Comparison of ENCODE assay signal across 16 cellular contexts in genomic region chr2:40373093-40373492, GRCh38.
"Had no signal": no experiment of that assay in that cellular context is flagged by ENCODE, and none has a peak within 500 bp of the region (broad histone marks: within the 10 kb centered on the region; RNA-seq: fewer than 3 reads in every experiment).

No MANE protein-coding gene starts in this region.

- H3K4me3 Mint-ChIP-seq: memory B cell; neural progenitor cell; stimulated activated effector memory CD8-positive, alpha-beta T cell treated with anti-CD3 and anti-CD28 coated beads, Interleukin-12 subunit alpha, Interleukin-12 subunit beta, amount 100 ng/mL, for 72 hours; T-helper 1 cell treated with Interleukin-12 subunit alpha and Interleukin-12 subunit beta and Interleukin-4 antibody, amounts not matched to agents 30 μg/mL and 1 μg/mL, for 36 hours; WTC11 had no signal

- ATAC-seq: left colon; stimulated activated effector memory CD8-positive, alpha-beta T cell treated with anti-CD3 and anti-CD28 coated beads, Interleukin-12 subunit alpha, Interleukin-12 subunit beta, amount 100 ng/mL, for 72 hours; WTC11 had no signal

- H3K4me3 ChIP-seq: neural progenitor cell, tibial artery had no signal

- H3K27ac ChIP-seq: neural progenitor cell had no signal

- H3K4me1 Mint-ChIP-seq: memory B cell; stimulated activated effector memory CD8-positive, alpha-beta T cell treated with anti-CD3 and anti-CD28 coated beads, Interleukin-12 subunit alpha, Interleukin-12 subunit beta, amount 100 ng/mL, for 72 hours had no signal

- H3K27ac Mint-ChIP-seq: memory B cell; stimulated activated effector memory CD8-positive, alpha-beta T cell treated with anti-CD3 and anti-CD28 coated beads, Interleukin-12 subunit alpha, Interleukin-12 subunit beta, amount 100 ng/mL, for 72 hours; T-helper 1 cell treated with Interleukin-12 subunit alpha and Interleukin-12 subunit beta and Interleukin-4 antibody, amounts not matched to agents 30 μg/mL and 1 μg/mL, for 36 hours; WTC11 had no signal

- H3K9me3 ChIP-seq: tibial artery had no signal

- H3K36me3 Mint-ChIP-seq: memory B cell; neural progenitor cell; stimulated activated effector memory CD8-positive, alpha-beta T cell treated with anti-CD3 and anti-CD28 coated beads, Interleukin-12 subunit alpha, Interleukin-12 subunit beta, amount 100 ng/mL, for 72 hours; WTC11 had no signal

- H3K9me3 Mint-ChIP-seq: neural progenitor cell; T-helper 1 cell treated with Interleukin-12 subunit alpha and Interleukin-12 subunit beta and Interleukin-4 antibody, amounts not matched to agents 30 μg/mL and 1 μg/mL, for 36 hours; WTC11 had no signal

- H3K27me3 ChIP-seq: neural progenitor cell, tibial artery had no signal

- H3K36me3 ChIP-seq: neural progenitor cell, tibial artery had no signal

- DNase-seq: activated CD4-positive, alpha-beta T cell treated with anti-CD3 and anti-CD28 coated beads for 48 hours; activated CD8-positive, alpha-beta memory T cell treated with anti-CD3 and anti-CD28 coated beads for 24 hours; activated naive CD4-positive, alpha-beta T cell treated with Interleukin-2 at 50 U/mL for 16 hours; central memory CD4-positive, alpha-beta T cell; cortex of kidney; erythroblast; glutamatergic neuron; left colon; posterior cingulate gyrus; right cardiac atrium; tibial artery had no signal
